Comparison of ENCODE assay signal across 8 cellular contexts in the genomic region with DNA sequence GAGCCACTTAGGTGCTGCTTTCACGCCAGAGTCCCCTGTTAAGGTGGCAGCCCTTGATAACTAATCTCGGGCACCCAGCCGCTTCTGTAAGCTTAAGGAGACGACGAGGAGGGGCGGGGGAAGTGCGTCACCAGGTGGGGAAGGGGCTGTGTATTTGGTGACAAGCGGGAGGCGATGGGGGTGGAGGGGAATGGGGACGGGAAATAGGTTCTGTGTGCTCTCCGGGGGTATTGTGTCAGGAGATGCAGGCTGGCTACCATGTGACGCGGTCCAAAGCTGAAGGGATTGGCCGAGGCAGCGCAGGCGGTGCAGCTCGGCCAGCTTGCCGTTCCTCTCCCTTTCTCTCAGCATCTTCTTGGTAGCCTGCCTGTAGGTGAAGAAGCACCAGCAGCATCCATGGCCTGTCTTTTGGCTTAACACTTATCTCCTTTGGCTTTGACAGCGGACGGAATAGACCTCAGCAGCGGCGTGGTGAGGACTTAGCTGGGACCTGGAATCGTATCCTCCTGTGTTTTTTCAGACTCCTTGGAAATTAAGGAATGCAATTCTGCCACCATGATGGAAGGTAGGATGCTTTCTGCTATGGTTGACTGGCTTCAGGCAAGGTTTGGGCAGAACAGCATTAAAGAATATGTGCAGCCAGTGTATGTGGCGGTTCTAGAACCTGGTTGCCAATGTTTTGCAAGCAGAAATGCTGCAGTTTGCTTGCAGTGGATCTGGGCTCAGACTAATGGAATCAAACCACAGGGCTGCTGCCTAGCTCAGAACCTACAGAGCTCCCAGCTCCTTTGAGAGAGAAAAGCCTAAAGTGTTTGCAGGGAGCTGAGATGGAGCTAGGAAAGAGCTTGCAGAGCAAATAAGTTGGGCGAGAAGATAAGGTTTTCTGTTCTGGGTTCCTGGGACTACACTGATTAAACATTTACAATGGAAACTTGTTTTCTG. TPM values are rescaled to one million over a fixed set of nuclear protein-coding genes. Genes with fewer than 3 reads are reported as not detected.
A peak's percentile ranks its signal among the peaks of the same experiment; 100 is the strongest.
DNase-seq lines count a peak whose midpoint lies in the region; ATAC-seq and TF ChIP-seq lines count a peak whose summit lies in the region.

A gene with protein sequence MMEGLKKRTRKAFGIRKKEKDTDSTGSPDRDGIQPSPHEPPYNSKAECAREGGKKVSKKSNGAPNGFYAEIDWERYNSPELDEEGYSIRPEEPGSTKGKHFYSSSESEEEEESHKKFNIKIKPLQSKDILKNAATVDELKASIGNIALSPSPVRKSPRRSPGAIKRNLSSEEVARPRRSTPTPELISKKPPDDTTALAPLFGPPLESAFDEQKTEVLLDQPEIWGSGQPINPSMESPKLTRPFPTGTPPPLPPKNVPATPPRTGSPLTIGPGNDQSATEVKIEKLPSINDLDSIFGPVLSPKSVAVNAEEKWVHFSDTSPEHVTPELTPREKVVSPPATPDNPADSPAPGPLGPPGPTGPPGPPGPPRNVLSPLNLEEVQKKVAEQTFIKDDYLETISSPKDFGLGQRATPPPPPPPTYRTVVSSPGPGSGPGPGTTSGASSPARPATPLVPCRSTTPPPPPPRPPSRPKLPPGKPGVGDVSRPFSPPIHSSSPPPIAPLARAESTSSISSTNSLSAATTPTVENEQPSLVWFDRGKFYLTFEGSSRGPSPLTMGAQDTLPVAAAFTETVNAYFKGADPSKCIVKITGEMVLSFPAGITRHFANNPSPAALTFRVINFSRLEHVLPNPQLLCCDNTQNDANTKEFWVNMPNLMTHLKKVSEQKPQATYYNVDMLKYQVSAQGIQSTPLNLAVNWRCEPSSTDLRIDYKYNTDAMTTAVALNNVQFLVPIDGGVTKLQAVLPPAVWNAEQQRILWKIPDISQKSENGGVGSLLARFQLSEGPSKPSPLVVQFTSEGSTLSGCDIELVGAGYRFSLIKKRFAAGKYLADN (plus strand): TSS at position 350 of the 942 bp plus-strand sequence. CDS start 206 bp downstream, at position 556.

- peaks cover 9% of the 10 kb centered on the region for H3K4me1 Mint-ChIP-seq in activated naive CD8-positive, alpha-beta T cell treated with anti-CD3 and anti-CD28 coated beads, Interleukin-2, amount 10 ng/mL, durations not matched to agents 7 days and 5 days
- H3K4me1 Mint-ChIP-seq in glutamatergic neuron (ENCODE audit: low read depth, unreplicated experiment), result peaks cover 9% of the 10 kb centered on the region
- peaks cover 21% of the 10 kb centered on the region for H3K4me1 Mint-ChIP-seq in nephron progenitor cell

- H3K27me3 ChIP-seq in ACC112 (ENCODE audit: insufficient read depth, low read length), result no peaks in the 10 kb centered on the region

- peak within 1 kb of the TSS; percentile 75 for H3K4me3 ChIP-seq in ACC112 (ENCODE audit: low read depth, low read length)

- POLR2A ChIA-PET in activated naive CD8-positive, alpha-beta T cell treated with anti-CD3 and anti-CD28 coated beads, Interleukin-2, amount 10 ng/mL, durations not matched to agents 7 days and 5 days (lab: Charles Lee), result no interaction called here

- TF ChIP-seq CTCF in glutamatergic neuron (IDR thresholded peaks at IDR 0.05; ENCODE audit: partially characterized antibody, unreplicated experiment) (no peak), nephron progenitor cell (IDR thresholded peaks at IDR 0.05) (no peak)

- no peaks in the 10 kb centered on the region for H3K9me3 Mint-ChIP-seq in activated naive CD8-positive, alpha-beta T cell treated with anti-CD3 and anti-CD28 coated beads, Interleukin-2, amount 10 ng/mL, durations not matched to agents 7 days and 5 days
- peaks cover 5% of the 10 kb centered on the region for H3K9me3 Mint-ChIP-seq in glutamatergic neuron (ENCODE audit: unreplicated experiment)
- no peaks in the 10 kb centered on the region for H3K9me3 Mint-ChIP-seq in nephron progenitor cell

- peaks cover 16% of the 10 kb centered on the region for H3K4me1 ChIP-seq in ACC112 (ENCODE audit: control insufficient read depth, insufficient read depth, low read length, unreplicated experiment)

- no peaks in the 10 kb centered on the region for H3K36me3 ChIP-seq in ACC112 (ENCODE audit: insufficient read depth, low read length)

- H3K36me3 Mint-ChIP-seq in activated naive CD8-positive, alpha-beta T cell treated with anti-CD3 and anti-CD28 coated beads, Interleukin-2, amount 10 ng/mL, durations not matched to agents 7 days and 5 days, result no peaks in the 10 kb centered on the region
- H3K36me3 Mint-ChIP-seq in glutamatergic neuron (ENCODE audit: unreplicated experiment), result no peaks in the 10 kb centered on the region
- H3K36me3 Mint-ChIP-seq in nephron progenitor cell (ENCODE audit: low read depth), result no peaks in the 10 kb centered on the region

- ATAC-seq in activated naive CD8-positive, alpha-beta T cell treated with anti-CD3 and anti-CD28 coated beads, Interleukin-2, amount 10 ng/mL, durations not matched to agents 7 days and 5 days (ENCODE audit: low read depth), result peak; percentile 26
- no peak for ATAC-seq in HG03469 (IDR thresholded peaks at IDR 0.05; ENCODE audit: unreplicated experiment)

- H3K79me2 ChIP-seq in ACC112 (ENCODE audit: control insufficient read depth, insufficient read depth, low read length, unreplicated experiment), result no peaks in the 10 kb centered on the region

- peak within 1 kb of the TSS; percentile 86 for H2AFZ ChIP-seq in ACC112 (ENCODE audit: low read length, unreplicated experiment)

- H3K27ac ChIP-seq in ACC112 (ENCODE audit: low read depth, low read length), result peak within 1 kb of the TSS; percentile 57; the same call in 1 of the 2 replicates

- peak; percentile 92 for DNase-seq in HCEC 1CT
- no peak for DNase-seq in activated naive CD8-positive, alpha-beta T cell treated with anti-CD3 and anti-CD28 coated beads, Interleukin-2, amount 10 ng/mL, durations not matched to agents 7 days and 5 days
- DNase-seq in glutamatergic neuron, result peak; percentile 77
- peak; percentile 56 for DNase-seq in nephron progenitor cell
- DNase-seq in SW 1271 (lab: John Stamatoyannopoulos, UW), result no peak
- DNase-seq in NCI-H2107 (lab: John Stamatoyannopoulos, UW), result no peak

- peaks cover 46% of the 10 kb centered on the region for H3K27me3 Mint-ChIP-seq in activated naive CD8-positive, alpha-beta T cell treated with anti-CD3 and anti-CD28 coated beads, Interleukin-2, amount 10 ng/mL, durations not matched to agents 7 days and 5 days
- H3K27me3 Mint-ChIP-seq in glutamatergic neuron (ENCODE audit: unreplicated experiment) (peaks cover 10% of the 10 kb centered on the region), nephron progenitor cell (ENCODE audit: low read depth, poor library complexity) (peaks cover 54% of the 10 kb centered on the region)

- peak within 1 kb of the TSS; percentile 76 for H3K4me3 Mint-ChIP-seq in activated naive CD8-positive, alpha-beta T cell treated with anti-CD3 and anti-CD28 coated beads, Interleukin-2, amount 10 ng/mL, durations not matched to agents 7 days and 5 days
- H3K4me3 Mint-ChIP-seq in glutamatergic neuron (ENCODE audit: unreplicated experiment) (peak within 1 kb of the TSS; percentile 89), nephron progenitor cell (peak within 1 kb of the TSS; percentile 90)

- no peak within 1 kb of the TSS for H3K27ac Mint-ChIP-seq in activated naive CD8-positive, alpha-beta T cell treated with anti-CD3 and anti-CD28 coated beads, Interleukin-2, amount 10 ng/mL, durations not matched to agents 7 days and 5 days
- H3K27ac Mint-ChIP-seq in glutamatergic neuron (ENCODE audit: unreplicated experiment), result peak within 1 kb of the TSS; percentile 95
- H3K27ac Mint-ChIP-seq in nephron progenitor cell, result peak within 1 kb of the TSS; percentile 32

RNA-seq across cellular contexts. Expression of the gene that starts here (rescaled TPM):
- total RNA-seq in activated naive CD8-positive, alpha-beta T cell treated with anti-CD3 and anti-CD28 coated beads, Interleukin-2, amount 10 ng/mL, durations not matched to agents 7 days and 5 days, result not detected
- 75.2 TPM for total RNA-seq in glutamatergic neuron (ENCODE audit: unreplicated experiment)

Comparison
In these comparisons a context has a peak if more than half of its experiments do, and no peak if none do; other contexts are left out.
1. RNA of the gene that starts here (total RNA-seq): 75.2 TPM in glutamatergic neuron (single experiment); not detected in activated naive CD8-positive, alpha-beta T cell treated with anti-CD3 and anti-CD28 coated beads, Interleukin-2, amount 10 ng/mL, durations not matched to agents 7 days and 5 days; every median in the first group is over 10 times any median in the second.
2. Peak in ATAC-seq in activated naive CD8-positive, alpha-beta T cell treated with anti-CD3 and anti-CD28 coated beads, Interleukin-2, amount 10 ng/mL, durations not matched to agents 7 days and 5 days; RNA of the gene not detected or under 1 TPM.
3. DNase-seq: peak in HCEC 1CT (single experiment), glutamatergic neuron (single experiment) and nephron progenitor cell (single experiment); none in activated naive CD8-positive, alpha-beta T cell treated with anti-CD3 and anti-CD28 coated beads, Interleukin-2, amount 10 ng/mL, durations not matched to agents 7 days and 5 days (single experiment), SW 1271 (0 of 2) and NCI-H2107 (single experiment).
4. Peak in every context shown above with its lines, with median percentiles within 50 percentile points of each other: H3K4me3 Mint-ChIP-seq.